14 cellular contexts compared by ENCODE assay signal in genomic region chr10:119325131-119325530, GRCh38.
A peak's percentile ranks its signal among the peaks of the same experiment; 100 is the strongest.
DNase-seq lines count a peak whose midpoint lies in the region; TF ChIP-seq lines count a peak whose summit lies in the region.
"Had no signal": no experiment of that assay in that cellular context is flagged by ENCODE, and none has a peak within 500 bp of the region (broad histone marks: within the 10 kb centered on the region; RNA-seq: fewer than 3 reads in every experiment).

No MANE protein-coding gene starts in this region.

- CTCF ChIA-PET in Caco-2 (lab: Charles Lee) = no interaction called here
- CTCF ChIA-PET in RWPE1 (lab: Yijun Ruan, JAX) = no interaction called here
- CTCF ChIA-PET in CD4-positive, alpha-beta memory T cell (lab: Charles Lee; ENCODE audit: partially characterized antibody) = no interaction called here

- intact Hi-C loops in Caco-2 (cut with micrococcal nuclease; ENCODE audit: unreplicated experiment) = no loop called here
- intact Hi-C loops in esophagus squamous epithelium (cut with DNase I) = no loop called here
- intact Hi-C loops in CD4-positive, alpha-beta memory T cell (cut with micrococcal nuclease) = no loop called here

- TF ChIP-seq POLR2A in esophagus squamous epithelium (IDR thresholded peaks at IDR 0.05) = no peak

- no peaks in the 10 kb centered on the region for H3K36me3 Mint-ChIP-seq in Caco-2 (ENCODE audit: insufficient read depth, unreplicated experiment)
- H3K36me3 Mint-ChIP-seq in CD4-positive, alpha-beta memory T cell = peaks cover 6 to 8% of the 10 kb centered on the region in 2 donors

- no peaks in the 10 kb centered on the region for H3K36me3 ChIP-seq in Caco-2 (ENCODE audit: control insufficient read depth, insufficient read depth, low read length)
- peaks cover 0 to 8% (median 0%) of the 10 kb centered on the region in 3 donors for H3K36me3 ChIP-seq in esophagus squamous epithelium
- no peaks in the 10 kb centered on the region for H3K36me3 ChIP-seq in CD4-positive, alpha-beta memory T cell (ENCODE audit: insufficient read depth, low read length)
- H3K36me3 ChIP-seq: BE2C had no signal

- no peak for TF ChIP-seq CTCF in Caco-2 (IDR thresholded peaks at IDR 0.05; ENCODE audit: insufficient read depth in 1 of 2, low read depth in 1 of 2, low read length in 1 of 2, severe bottlenecking in 1 of 2, unreplicated experiment in 1 of 2)
- no peak for TF ChIP-seq CTCF in RWPE1 (conservative IDR thresholded peaks at IDR 0.05; ENCODE audit: low read depth)
- no peak for TF ChIP-seq CTCF in esophagus squamous epithelium (IDR thresholded peaks at IDR 0.05)

- POLR2A ChIA-PET in Caco-2 (lab: Charles Lee) = no interaction called here
- POLR2A ChIA-PET in RWPE1 (lab: Yijun Ruan, JAX; ENCODE audit: low non-redundant PET) = no interaction called here
- POLR2A ChIA-PET in CD4-positive, alpha-beta memory T cell (lab: Charles Lee; ENCODE audit: partially characterized antibody) = no interaction called here

- WGBS in esophagus squamous epithelium, 2 donors = 68% methylated on average over 3 of the region's 3 CpGs; no CpG with 5 or more reads in 1 of the 2 donors

- H3K27me3 Mint-ChIP-seq in Caco-2 (ENCODE audit: insufficient read depth, unreplicated experiment) = no peaks in the 10 kb centered on the region
- no peaks in the 10 kb centered on the region for H3K27me3 Mint-ChIP-seq in CD4-positive, alpha-beta memory T cell

- H3K27ac Mint-ChIP-seq in Caco-2 (ENCODE audit: unreplicated experiment) = peak overlapping the region; percentile 50
- peak overlapping the region in 1 of 7 donors; percentile 40 for H3K27ac Mint-ChIP-seq in CD4-positive, alpha-beta memory T cell
- H3K27ac Mint-ChIP-seq: CD8-positive, alpha-beta T cell had no signal

- H3K4me3 ChIP-seq in Caco-2 (ENCODE audit: low read depth, low read length) (no peak overlapping the region), esophagus squamous epithelium (no peak overlapping the region)
- no peak overlapping the region for H3K4me3 ChIP-seq in CD4-positive, alpha-beta memory T cell (ENCODE audit: low read length in 2 of 2)
- H3K4me3 ChIP-seq: Peyer's patch had no signal

- H3K4me1 Mint-ChIP-seq in Caco-2 (ENCODE audit: low read depth, unreplicated experiment) = peaks cover 18% of the 10 kb centered on the region
- peaks cover 8 to 13% (median 10%) of the 10 kb centered on the region in 4 donors for H3K4me1 Mint-ChIP-seq in CD4-positive, alpha-beta memory T cell

- H3K4me1 ChIP-seq in Caco-2 (peaks cover 20% of the 10 kb centered on the region), esophagus squamous epithelium (peaks cover 3 to 65% (median 19%) of the 10 kb centered on the region in 3 donors)
- H3K4me1 ChIP-seq in CD4-positive, alpha-beta memory T cell (ENCODE audit: insufficient read depth, low read length) = no peaks in the 10 kb centered on the region
- H3K4me1 ChIP-seq: BE2C, Peyer's patch had no signal

- H3K27ac ChIP-seq in RWPE1 (no peak overlapping the region), esophagus squamous epithelium (peak overlapping the region in 3 of 4 donors; percentile 21 to 67 (median 39))
- H3K27ac ChIP-seq in CD4-positive, alpha-beta memory T cell (ENCODE audit: low read depth, low read length) = no peak overlapping the region
- H3K27ac ChIP-seq: Peyer's patch had no signal

- H3K9me3 Mint-ChIP-seq in Caco-2 (ENCODE audit: unreplicated experiment) = no peaks in the 10 kb centered on the region
- H3K9me3 Mint-ChIP-seq in CD4-positive, alpha-beta memory T cell = no peaks in the 10 kb centered on the region
- H3K9me3 Mint-ChIP-seq: CD8-positive, alpha-beta T cell had no signal

- no TSS peak for BruUV-seq in Caco-2 (replicated peaks; lab: Mats Ljungman, UMichigan)

- no peak overlapping the region for H3K4me3 Mint-ChIP-seq in Caco-2 (ENCODE audit: unreplicated experiment)
- no peak overlapping the region for H3K4me3 Mint-ChIP-seq in CD4-positive, alpha-beta memory T cell
- H3K4me3 Mint-ChIP-seq: CD8-positive, alpha-beta T cell had no signal

- H3K9me3 ChIP-seq in Caco-2 (no peaks in the 10 kb centered on the region), esophagus squamous epithelium (no peaks in the 10 kb centered on the region)
- no peaks in the 10 kb centered on the region for H3K9me3 ChIP-seq in CD4-positive, alpha-beta memory T cell (ENCODE audit: control insufficient read depth in 1 of 2, low read length in 2 of 2)
- H3K9me3 ChIP-seq: BE2C, Peyer's patch had no signal

- H3K27me3 ChIP-seq in Caco-2 (replicated peaks; ENCODE audit: control insufficient read depth, insufficient read depth, low read length) (no peaks in the 10 kb centered on the region), esophagus squamous epithelium (no peaks in the 10 kb centered on the region)
- H3K27me3 ChIP-seq in CD4-positive, alpha-beta memory T cell (ENCODE audit: insufficient read depth, low read length) = no peaks in the 10 kb centered on the region
- H3K27me3 ChIP-seq: BE2C, Peyer's patch had no signal

- DNase-seq in COLO668 (lab: John Stamatoyannopoulos, UW; ENCODE audit: unreplicated experiment) (peak; percentile 18), Caco-2 (no peak), RWPE1 (ENCODE audit: low spot score) (peak; percentile 62), esophagus squamous epithelium (lab: John Stamatoyannopoulos, UW) (no peak), cerebellum (ENCODE audit: low spot score) (no peak), D341Med (ENCODE audit: low spot score) (no peak)
- DNase-seq in CD4-positive, alpha-beta memory T cell = no peak
- DNase-seq: BE2C; CD8-positive, alpha-beta T cell; DMS 273 treated with DMSO at 0.1 percent for 48 hours; H7; NCI-H2029 treated with DMSO at 0.1 percent for 48 hours; Peyer's patch; SIG-M5 had no signal

Comparison
In these comparisons a context has a peak if more than half of its experiments do, and no peak if none do; other contexts are left out.
1. DNase-seq: peak in COLO668 (single experiment) and RWPE1 (single experiment); none in Caco-2 (0 of 2), esophagus squamous epithelium (single experiment), CD4-positive, alpha-beta memory T cell (0 of 5), cerebellum (single experiment) and D341Med (single experiment).
2. H3K27ac ChIP-seq: peak in esophagus squamous epithelium (3 of 4); none in RWPE1 (single experiment) and CD4-positive, alpha-beta memory T cell (single experiment).